Comparison of ENCODE assay signal across 8 cellular contexts in the genomic region with DNA sequence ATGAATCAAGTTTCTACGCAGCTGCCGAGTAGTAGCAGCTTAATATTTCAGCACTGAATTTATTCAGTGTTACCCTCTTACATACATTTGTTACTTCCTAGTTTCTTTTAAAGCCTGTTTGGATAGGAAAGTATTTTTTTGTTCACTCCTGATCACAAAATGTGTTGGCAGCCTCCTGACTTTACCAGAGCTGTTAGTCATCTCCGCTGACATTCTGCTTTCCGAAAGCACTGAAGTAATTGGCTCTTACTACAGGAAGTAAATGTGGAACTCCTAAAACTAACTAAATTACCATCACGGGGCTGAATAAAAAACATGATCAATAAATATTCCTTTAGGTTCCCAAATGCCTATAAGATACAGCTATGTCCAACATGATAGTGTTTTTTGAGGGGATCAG.
A peak's percentile ranks its signal among the peaks of the same experiment; 100 is the strongest.
DNase-seq lines count a peak whose midpoint lies in the region; ATAC-seq, FAIRE-seq and TF ChIP-seq lines count a peak whose summit lies in the region.

No MANE protein-coding gene starts in this region.

- no peaks in the 10 kb centered on the region for H3K9me3 Mint-ChIP-seq in T-helper 1 cell treated with Interleukin-12 subunit alpha and Interleukin-12 subunit beta and Interleukin-4 antibody, amounts not matched to agents 30 μg/mL and 1 μg/mL, for 36 hours
- H3K9me3 Mint-ChIP-seq in stimulated activated naive B cell treated with anti-CD40 and anti-IgM and Interleukin-4, amounts not matched to agents 10 μg/mL and 1 μg/mL and 100 μg/mL, for 72 hours, result no peaks in the 10 kb centered on the region

- TF ChIP-seq POLR2A in GM12891 (IDR thresholded peaks at IDR 0.05; ENCODE audit: low read depth, low read length), result no peak

- H3K36me3 Mint-ChIP-seq in T-helper 1 cell treated with Interleukin-12 subunit alpha and Interleukin-12 subunit beta and Interleukin-4 antibody, amounts not matched to agents 30 μg/mL and 1 μg/mL, for 36 hours (ENCODE audit: low read depth), result peaks cover 18% of the 10 kb centered on the region
- H3K36me3 Mint-ChIP-seq in stimulated activated naive B cell treated with anti-CD40 and anti-IgM and Interleukin-4, amounts not matched to agents 10 μg/mL and 1 μg/mL and 100 μg/mL, for 72 hours, result peaks cover 2 to 8% of the 10 kb centered on the region in 2 donors

- peak overlapping the region; percentile 84 for H3K4me3 Mint-ChIP-seq in T-helper 1 cell treated with Interleukin-12 subunit alpha and Interleukin-12 subunit beta and Interleukin-4 antibody, amounts not matched to agents 30 μg/mL and 1 μg/mL, for 36 hours
- H3K4me3 Mint-ChIP-seq in stimulated activated naive B cell treated with anti-CD40 and anti-IgM and Interleukin-4, amounts not matched to agents 10 μg/mL and 1 μg/mL and 100 μg/mL, for 72 hours, result peak overlapping the region; percentile 82 to 85

- H3K27ac ChIP-seq in right atrium auricular region, result no peak overlapping the region

- H3K27me3 Mint-ChIP-seq in T-helper 1 cell treated with Interleukin-12 subunit alpha and Interleukin-12 subunit beta and Interleukin-4 antibody, amounts not matched to agents 30 μg/mL and 1 μg/mL, for 36 hours (ENCODE audit: low read depth), result peaks cover 4% of the 10 kb centered on the region
- no peaks in the 10 kb centered on the region for H3K27me3 Mint-ChIP-seq in stimulated activated naive B cell treated with anti-CD40 and anti-IgM and Interleukin-4, amounts not matched to agents 10 μg/mL and 1 μg/mL and 100 μg/mL, for 72 hours

- peak overlapping the region; percentile 90 for H3K27ac Mint-ChIP-seq in T-helper 1 cell treated with Interleukin-12 subunit alpha and Interleukin-12 subunit beta and Interleukin-4 antibody, amounts not matched to agents 30 μg/mL and 1 μg/mL, for 36 hours
- peak overlapping the region; percentile 96 for H3K27ac Mint-ChIP-seq in stimulated activated naive B cell treated with anti-CD40 and anti-IgM and Interleukin-4, amounts not matched to agents 10 μg/mL and 1 μg/mL and 100 μg/mL, for 72 hours

- no peaks in the 10 kb centered on the region for H3K36me3 ChIP-seq in right atrium auricular region

- no peaks in the 10 kb centered on the region for H3K4me1 ChIP-seq in right atrium auricular region

- intact Hi-C loops in Right ventricle myocardium superior (cut with DNase I), result no loop called here

- DNase-seq in Right ventricle myocardium superior (no peak), right atrium auricular region (ENCODE audit: low spot score) (no peak), fibroblast of peridontal ligament (ENCODE audit: extremely low read depth) (peak; percentile 85), DMS 273 (lab: John Stamatoyannopoulos, UW; ENCODE audit: unreplicated experiment) (no peak), GM12891 (ENCODE audit: insufficient read length, low spot score) (no peak), cortex of kidney (lab: John Stamatoyannopoulos, UW) (no peak)
- no peak for DNase-seq in stimulated activated naive B cell treated with anti-CD40 and anti-IgM and Interleukin-4, amounts not matched to agents 10 μg/mL and 1 μg/mL and 100 μg/mL, for 72 hours

- H3K27me3 ChIP-seq in right atrium auricular region, result no peaks in the 10 kb centered on the region

- no peaks in the 10 kb centered on the region for H3K9me3 ChIP-seq in right atrium auricular region

- peaks cover 56% of the 10 kb centered on the region for H3K4me1 Mint-ChIP-seq in T-helper 1 cell treated with Interleukin-12 subunit alpha and Interleukin-12 subunit beta and Interleukin-4 antibody, amounts not matched to agents 30 μg/mL and 1 μg/mL, for 36 hours (ENCODE audit: low read depth)
- H3K4me1 Mint-ChIP-seq in stimulated activated naive B cell treated with anti-CD40 and anti-IgM and Interleukin-4, amounts not matched to agents 10 μg/mL and 1 μg/mL and 100 μg/mL, for 72 hours, result peaks cover 13 to 23% of the 10 kb centered on the region in 2 donors

- H3K4me3 ChIP-seq in right atrium auricular region, result peak overlapping the region in 1 of 2 donors; percentile 8

- TF ChIP-seq CTCF in right atrium auricular region (IDR thresholded peaks at IDR 0.05), result no peak

- FAIRE-seq in GM12891 (lab: Jason Lieb, UNC), result no peak

- ATAC-seq in Right ventricle myocardium superior (ENCODE audit: poor library complexity), result peak; percentile 73
- ATAC-seq in stimulated activated naive B cell treated with anti-CD40 and anti-IgM and Interleukin-4, amounts not matched to agents 10 μg/mL and 1 μg/mL and 100 μg/mL, for 72 hours (replicated peaks), result peak; percentile 87 to 92

TF ChIP-seq in GM12891, 5 proteins besides CTCF, POLR2A, EP300 and RAD21:
- no peak for TF ChIP-seq SPI1 (IDR thresholded peaks at IDR 0.05; ENCODE audit: low read depth, low read length)
- TF ChIP-seq POU2F2 (IDR thresholded peaks at IDR 0.05; ENCODE audit: low read depth, low read length), result no peak
- no peak for TF ChIP-seq POLR2AphosphoS5 (IDR thresholded peaks at IDR 0.05; ENCODE audit: low read depth, low read length)
- TF ChIP-seq TAF1 (IDR thresholded peaks at IDR 0.05; ENCODE audit: low read depth, low read length), result no peak
- TF ChIP-seq PAX5 (IDR thresholded peaks at IDR 0.05; ENCODE audit: insufficient read depth, low read length, severe bottlenecking), result no peak
TF ChIP-seq in GM12891: peak in this region for 0.
